In genomic region chr12:124446364-124446763, GRCh38 we compare ENCODE assay signal across 22 cellular contexts.
DNase-seq lines count a peak whose midpoint lies in the region; ATAC-seq and TF ChIP-seq lines count a peak whose summit lies in the region.
"Had no signal": no experiment of that assay in that cellular context is flagged by ENCODE, and none has a peak within 500 bp of the region (broad histone marks: within the 10 kb centered on the region; RNA-seq: fewer than 3 reads in every experiment).

No MANE protein-coding gene starts in this region.

- no peak overlapping the region for H3K27ac ChIP-seq in spleen
- H3K27ac ChIP-seq: A549; BLaER1 treated with 17β-estradiol and CSF1 and Interleukin-3, amounts not matched to agents 10 nM and 100 nM; Peyer's patch had no signal

- H3K27ac Mint-ChIP-seq in HFFc6 (0 out of 2 replicates have a peak overlapping the region, but pooled peaks have one; percentile 1), endothelial cell (ENCODE audit: unreplicated experiment) (no peak overlapping the region)
- H3K27ac Mint-ChIP-seq: CD8-positive, alpha-beta T cell had no signal

- H3K36me3 ChIP-seq in spleen = peaks cover 0 to 99% (median 33%) of the 10 kb centered on the region in 6 donors

- H3K4me3 Mint-ChIP-seq in HFFc6 (no peak overlapping the region), endothelial cell (ENCODE audit: unreplicated experiment) (peak overlapping the region; percentile 74)
- H3K4me3 Mint-ChIP-seq: CD8-positive, alpha-beta T cell had no signal

- TF ChIP-seq CTCF in HFFc6 (IDR thresholded peaks at IDR 0.05) (no peak), endothelial cell (IDR thresholded peaks at IDR 0.05; ENCODE audit: unreplicated experiment) (no peak), spleen (IDR thresholded peaks at IDR 0.05 in 8 of 11, conservative IDR thresholded peaks at IDR 0.05 in 3 of 11) (no peak)

- H3K27me3 Mint-ChIP-seq in HFFc6 (ENCODE audit: insufficient read depth) = peaks cover 9% of the 10 kb centered on the region; the same call in 1 of the 2 replicates
- H3K27me3 Mint-ChIP-seq in endothelial cell (ENCODE audit: unreplicated experiment) = peaks cover 13% of the 10 kb centered on the region

- H3K9me3 ChIP-seq in spleen = no peaks in the 10 kb centered on the region
- H3K9me3 ChIP-seq: A549; BLaER1 treated with 17β-estradiol and CSF1 and Interleukin-3, amounts not matched to agents 10 nM and 100 nM; Peyer's patch had no signal

- H3K4me3 ChIP-seq in spleen = no peak overlapping the region
- H3K4me3 ChIP-seq: A549; BLaER1 treated with 17β-estradiol and CSF1 and Interleukin-3, amounts not matched to agents 10 nM and 100 nM; GM12878; Peyer's patch had no signal

- peak; percentile 22 for DNase-seq in Right ventricle myocardium superior
- DNase-seq in left cardiac atrium = no peak
- DNase-seq in HFFc6 = no peak
- no peak for DNase-seq in endothelial cell (ENCODE audit: low spot score)
- peak; percentile 56 for DNase-seq in spleen
- no peak for DNase-seq in stimulated activated CD4-positive, alpha-beta T cell treated with anti-CD3 and anti-CD28 coated beads, Interleukin-2, amount 100 ng/mL, for 24 hours
- DNase-seq in anterior cingulate cortex (lab: John Stamatoyannopoulos, UW) = no peak
- DNase-seq: CD8-positive, alpha-beta T cell; DMS53; EL; GOT3; KG1; NCI-H1105 treated with DMSO at 0.1 percent for 48 hours; NCI-H1694; NCI-H2081 treated with DMSO at 0.1 percent for 48 hours; NCI-H748 treated with DMSO at 0.1 percent for 48 hours; NK-92 treated with Interleukin-12 subunit alpha and Interleukin-12 subunit beta, amount 100 ng/mL, for 24 hours; Peyer's patch; SHP77 had no signal

- no peak for ATAC-seq in Right ventricle myocardium superior (ENCODE audit: poor library complexity)
- ATAC-seq in left cardiac atrium = no peak
- ATAC-seq: A549; CD8-positive, alpha-beta T cell; GM12878 had no signal

- WGBS in spleen, 5 donors = 69 to 100% (median 94%) methylated on average over 2 of the region's 2 CpGs

- intact Hi-C loops in Right ventricle myocardium superior (cut with DNase I) (no loop called here), left cardiac atrium (cut with DNase I) (no loop called here), spleen (cut with DNase I; ENCODE audit: low total_unique reads) (no loop called here)

- no peak for TF ChIP-seq POLR2A in spleen (IDR thresholded peaks at IDR 0.05)

- no peaks in the 10 kb centered on the region for H3K27me3 ChIP-seq in spleen (replicated peaks in 1 of 7)
- H3K27me3 ChIP-seq: BLaER1 treated with 17β-estradiol and CSF1 and Interleukin-3, amounts not matched to agents 10 nM and 100 nM; Peyer's patch had no signal

- H3K9me3 Mint-ChIP-seq in HFFc6 (no peaks in the 10 kb centered on the region), endothelial cell (ENCODE audit: unreplicated experiment) (no peaks in the 10 kb centered on the region)
- H3K9me3 Mint-ChIP-seq: CD8-positive, alpha-beta T cell had no signal

- peaks cover 0 to 54% (median 15%) of the 10 kb centered on the region in 6 donors for H3K4me1 ChIP-seq in spleen

- H3K4me1 Mint-ChIP-seq in HFFc6 (ENCODE audit: low read depth) = peaks cover 30% of the 10 kb centered on the region
- peaks cover 3% of the 10 kb centered on the region for H3K4me1 Mint-ChIP-seq in endothelial cell (ENCODE audit: unreplicated experiment)

- H3K36me3 Mint-ChIP-seq in HFFc6 (ENCODE audit: low read depth) (peaks cover 32% of the 10 kb centered on the region), endothelial cell (ENCODE audit: low read depth, unreplicated experiment) (peaks cover 30% of the 10 kb centered on the region)

Comparison
In these comparisons a context has a peak if more than half of its experiments do, and no peak if none do; other contexts are left out.
1. DNase-seq: peak in Right ventricle myocardium superior (single experiment) and spleen (single experiment); none in left cardiac atrium (single experiment), HFFc6 (single experiment), endothelial cell (single experiment), stimulated activated CD4-positive, alpha-beta T cell treated with anti-CD3 and anti-CD28 coated beads, Interleukin-2, amount 100 ng/mL, for 24 hours (0 of 2) and anterior cingulate cortex (0 of 58).